Comparison of ENCODE assay signal across 1 cellular context in the genomic region with DNA sequence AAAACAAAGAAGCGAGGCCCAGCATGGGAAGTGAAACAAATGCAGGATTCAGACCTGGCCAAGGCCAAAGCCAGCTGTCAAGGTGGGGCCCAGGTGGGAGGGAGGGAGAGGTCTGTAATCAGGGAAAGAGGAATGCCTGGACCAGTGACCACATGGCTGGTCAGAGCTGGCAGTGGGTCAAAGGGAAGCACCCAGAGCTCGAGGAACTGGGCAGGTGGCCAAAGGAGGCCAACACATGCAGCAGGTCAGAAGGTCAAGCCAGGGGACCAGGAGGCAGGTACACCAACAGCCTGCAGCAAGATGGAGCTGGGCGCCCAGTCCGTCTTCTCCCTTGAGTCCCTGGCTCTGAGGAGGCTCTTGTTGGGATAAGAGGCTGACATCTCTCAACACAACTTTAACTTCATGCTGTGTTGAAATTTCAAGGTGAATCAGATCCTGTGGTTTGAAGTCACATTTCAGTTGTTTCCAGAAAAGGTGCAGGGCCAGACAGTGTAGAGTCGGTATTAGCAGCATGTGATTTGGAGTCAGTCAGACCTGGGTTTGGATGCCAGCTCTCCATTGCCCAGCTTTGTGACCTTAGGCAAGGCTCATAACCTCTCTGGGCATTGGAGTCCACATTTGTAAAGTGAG.
TF ChIP-seq lines count a peak whose summit lies in the region.

No MANE protein-coding gene starts in this region.

TF ChIP-seq in HepG2, 621 proteins besides CTCF, POLR2A, EP300 and RAD21 (continued from another document and continues in another):
- no peak for TF ChIP-seq ZNF318 (CRISPR knock-in tag; IDR thresholded peaks at IDR 0.05)
- no peak for TF ChIP-seq ZNF17 (CRISPR knock-in tag; IDR thresholded peaks at IDR 0.05)
- TF ChIP-seq, protein P1, sequence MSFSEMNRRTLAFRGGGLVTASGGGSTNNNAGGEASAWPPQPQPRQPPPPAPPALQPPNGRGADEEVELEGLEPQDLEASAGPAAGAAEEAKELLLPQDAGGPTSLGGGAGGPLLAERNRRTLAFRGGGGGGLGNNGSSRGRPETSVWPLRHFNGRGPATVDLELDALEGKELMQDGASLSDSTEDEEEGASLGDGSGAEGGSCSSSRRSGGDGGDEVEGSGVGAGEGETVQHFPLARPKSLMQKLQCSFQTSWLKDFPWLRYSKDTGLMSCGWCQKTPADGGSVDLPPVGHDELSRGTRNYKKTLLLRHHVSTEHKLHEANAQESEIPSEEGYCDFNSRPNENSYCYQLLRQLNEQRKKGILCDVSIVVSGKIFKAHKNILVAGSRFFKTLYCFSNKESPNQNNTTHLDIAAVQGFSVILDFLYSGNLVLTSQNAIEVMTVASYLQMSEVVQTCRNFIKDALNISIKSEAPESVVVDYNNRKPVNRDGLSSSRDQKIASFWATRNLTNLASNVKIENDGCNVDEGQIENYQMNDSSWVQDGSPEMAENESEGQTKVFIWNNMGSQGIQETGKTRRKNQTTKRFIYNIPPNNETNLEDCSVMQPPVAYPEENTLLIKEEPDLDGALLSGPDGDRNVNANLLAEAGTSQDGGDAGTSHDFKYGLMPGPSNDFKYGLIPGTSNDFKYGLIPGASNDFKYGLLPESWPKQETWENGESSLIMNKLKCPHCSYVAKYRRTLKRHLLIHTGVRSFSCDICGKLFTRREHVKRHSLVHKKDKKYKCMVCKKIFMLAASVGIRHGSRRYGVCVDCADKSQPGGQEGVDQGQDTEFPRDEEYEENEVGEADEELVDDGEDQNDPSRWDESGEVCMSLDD (CRISPR knock-in tag; IDR thresholded peaks at IDR 0.05; ENCODE audit: borderline replicate concordance), result no peak
- TF ChIP-seq U2AF1 (optimal IDR thresholded peaks at IDR 0.05; ENCODE audit: low read depth, low read length), result peak; percentile 68
- TF ChIP-seq, protein P2, sequence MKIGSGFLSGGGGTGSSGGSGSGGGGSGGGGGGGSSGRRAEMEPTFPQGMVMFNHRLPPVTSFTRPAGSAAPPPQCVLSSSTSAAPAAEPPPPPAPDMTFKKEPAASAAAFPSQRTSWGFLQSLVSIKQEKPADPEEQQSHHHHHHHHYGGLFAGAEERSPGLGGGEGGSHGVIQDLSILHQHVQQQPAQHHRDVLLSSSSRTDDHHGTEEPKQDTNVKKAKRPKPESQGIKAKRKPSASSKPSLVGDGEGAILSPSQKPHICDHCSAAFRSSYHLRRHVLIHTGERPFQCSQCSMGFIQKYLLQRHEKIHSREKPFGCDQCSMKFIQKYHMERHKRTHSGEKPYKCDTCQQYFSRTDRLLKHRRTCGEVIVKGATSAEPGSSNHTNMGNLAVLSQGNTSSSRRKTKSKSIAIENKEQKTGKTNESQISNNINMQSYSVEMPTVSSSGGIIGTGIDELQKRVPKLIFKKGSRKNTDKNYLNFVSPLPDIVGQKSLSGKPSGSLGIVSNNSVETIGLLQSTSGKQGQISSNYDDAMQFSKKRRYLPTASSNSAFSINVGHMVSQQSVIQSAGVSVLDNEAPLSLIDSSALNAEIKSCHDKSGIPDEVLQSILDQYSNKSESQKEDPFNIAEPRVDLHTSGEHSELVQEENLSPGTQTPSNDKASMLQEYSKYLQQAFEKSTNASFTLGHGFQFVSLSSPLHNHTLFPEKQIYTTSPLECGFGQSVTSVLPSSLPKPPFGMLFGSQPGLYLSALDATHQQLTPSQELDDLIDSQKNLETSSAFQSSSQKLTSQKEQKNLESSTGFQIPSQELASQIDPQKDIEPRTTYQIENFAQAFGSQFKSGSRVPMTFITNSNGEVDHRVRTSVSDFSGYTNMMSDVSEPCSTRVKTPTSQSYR (CRISPR knock-in tag; IDR thresholded peaks at IDR 0.05; ENCODE audit: borderline replicate concordance), result 0 out of 2 replicates have a peak, but pooled peaks have one; percentile 18
- TF ChIP-seq SOX5 (CRISPR knock-in tag; IDR thresholded peaks at IDR 0.05; ENCODE audit: borderline replicate concordance), result peak; percentile 66; the same call in 1 of the 2 replicates
- no peak for TF ChIP-seq SIX4 (CRISPR knock-in tag; IDR thresholded peaks at IDR 0.05)
- TF ChIP-seq NCOA5 (CRISPR knock-in tag; IDR thresholded peaks at IDR 0.05), result no peak
- no peak for TF ChIP-seq RORA (CRISPR knock-in tag; IDR thresholded peaks at IDR 0.05)
- no peak for TF ChIP-seq ZNF589 (CRISPR knock-in tag; conservative IDR thresholded peaks at IDR 0.05)
- no peak for TF ChIP-seq DNMT3B (CRISPR knock-in tag; conservative IDR thresholded peaks at IDR 0.05)
- TF ChIP-seq TCF12 (IDR thresholded peaks at IDR 0.05), result no peak
- no peak for TF ChIP-seq TCF12 (CRISPR knock-in tag; IDR thresholded peaks at IDR 0.05)
- TF ChIP-seq ZEB1 (IDR thresholded peaks at IDR 0.05; ENCODE audit: insufficient replicate concordance, low read depth), result peak; percentile 64
- peak; percentile 52 for TF ChIP-seq PHF21A (CRISPR knock-in tag; IDR thresholded peaks at IDR 0.05)
- TF ChIP-seq, protein P3, sequence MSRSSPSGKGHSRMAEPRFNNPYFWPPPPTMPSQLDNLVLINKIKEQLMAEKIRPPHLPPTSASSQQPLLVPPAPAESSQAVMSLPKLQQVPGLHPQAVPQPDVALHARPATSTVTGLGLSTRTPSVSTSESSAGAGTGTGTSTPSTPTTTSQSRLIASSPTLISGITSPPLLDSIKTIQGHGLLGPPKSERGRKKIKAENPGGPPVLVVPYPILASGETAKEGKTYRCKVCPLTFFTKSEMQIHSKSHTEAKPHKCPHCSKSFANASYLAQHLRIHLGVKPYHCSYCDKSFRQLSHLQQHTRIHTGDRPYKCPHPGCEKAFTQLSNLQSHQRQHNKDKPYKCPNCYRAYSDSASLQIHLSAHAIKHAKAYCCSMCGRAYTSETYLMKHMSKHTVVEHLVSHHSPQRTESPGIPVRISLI (CRISPR knock-in tag; IDR thresholded peaks at IDR 0.05; ENCODE audit: borderline replicate concordance), result no peak; the same call in 1 of the 2 replicates
- TF ChIP-seq, protein P4, sequence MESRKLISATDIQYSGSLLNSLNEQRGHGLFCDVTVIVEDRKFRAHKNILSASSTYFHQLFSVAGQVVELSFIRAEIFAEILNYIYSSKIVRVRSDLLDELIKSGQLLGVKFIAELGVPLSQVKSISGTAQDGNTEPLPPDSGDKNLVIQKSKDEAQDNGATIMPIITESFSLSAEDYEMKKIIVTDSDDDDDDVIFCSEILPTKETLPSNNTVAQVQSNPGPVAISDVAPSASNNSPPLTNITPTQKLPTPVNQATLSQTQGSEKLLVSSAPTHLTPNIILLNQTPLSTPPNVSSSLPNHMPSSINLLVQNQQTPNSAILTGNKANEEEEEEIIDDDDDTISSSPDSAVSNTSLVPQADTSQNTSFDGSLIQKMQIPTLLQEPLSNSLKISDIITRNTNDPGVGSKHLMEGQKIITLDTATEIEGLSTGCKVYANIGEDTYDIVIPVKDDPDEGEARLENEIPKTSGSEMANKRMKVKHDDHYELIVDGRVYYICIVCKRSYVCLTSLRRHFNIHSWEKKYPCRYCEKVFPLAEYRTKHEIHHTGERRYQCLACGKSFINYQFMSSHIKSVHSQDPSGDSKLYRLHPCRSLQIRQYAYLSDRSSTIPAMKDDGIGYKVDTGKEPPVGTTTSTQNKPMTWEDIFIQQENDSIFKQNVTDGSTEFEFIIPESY (CRISPR knock-in tag; IDR thresholded peaks at IDR 0.05), result peak; percentile 22; the same call in 1 of the 2 replicates
- no peak for TF ChIP-seq RAD51 (IDR thresholded peaks at IDR 0.05; ENCODE audit: borderline replicate concordance)
- TF ChIP-seq CSRNP1 (CRISPR knock-in tag; IDR thresholded peaks at IDR 0.05), result no peak
- TF ChIP-seq PAF1 (CRISPR knock-in tag; IDR thresholded peaks at IDR 0.05), result no peak
- TF ChIP-seq ZNF251 (CRISPR knock-in tag; IDR thresholded peaks at IDR 0.05), result no peak
- TF ChIP-seq E2F2 (CRISPR knock-in tag; IDR thresholded peaks at IDR 0.05; ENCODE audit: borderline replicate concordance), result no peak
- no peak for TF ChIP-seq REXO4 (CRISPR knock-in tag; IDR thresholded peaks at IDR 0.05; ENCODE audit: borderline replicate concordance)
- TF ChIP-seq ZNF329 (CRISPR knock-in tag; IDR thresholded peaks at IDR 0.05; ENCODE audit: low read depth), result no peak
- no peak for TF ChIP-seq ATM (IDR thresholded peaks at IDR 0.05; ENCODE audit: borderline replicate concordance)
- no peak for TF ChIP-seq ATF6 (CRISPR knock-in tag; conservative IDR thresholded peaks at IDR 0.05)
